In genomic region chr14:22887260-22887989, GRCh38 we compare ENCODE assay signal across 6 cellular contexts. TPM values are rescaled to one million over a fixed set of nuclear protein-coding genes. Genes with fewer than 3 reads are reported as not detected.
A peak's percentile ranks its signal among the peaks of the same experiment; 100 is the strongest.
DNase-seq lines count a peak whose midpoint lies in the region; ATAC-seq lines count a peak whose summit lies in the region.

No MANE protein-coding gene starts in this region.

- no peaks in the 10 kb centered on the region for H3K9me3 ChIP-seq in CD4-positive, alpha-beta memory T cell (ENCODE audit: control insufficient read depth in 1 of 2, low read length in 2 of 2)

- DNase-seq in CD4-positive, alpha-beta memory T cell = peak; percentile 61 to 84 (median 68)
- DNase-seq in NCI-H2029 (lab: John Stamatoyannopoulos, UW) = peak; percentile 100
- DNase-seq in kidney glomerular epithelial cell (lab: John Stamatoyannopoulos, UW) = peak; percentile 91
- DNase-seq in superior temporal gyrus (ENCODE audit: extremely low spot score) = no peak

- peaks cover 0 to 2% (median 0%) of the 10 kb centered on the region in 8 donors for H3K9me3 Mint-ChIP-seq in CD4-positive, alpha-beta memory T cell
- no peaks in the 10 kb centered on the region for H3K9me3 Mint-ChIP-seq in activated naive CD4-positive, alpha-beta T cell treated with anti-CD3 and anti-CD28 coated beads, Interleukin-2, amount 50 U/mL, for 24 hours

- peaks cover 6 to 8% of the 10 kb centered on the region in 2 donors for H3K36me3 Mint-ChIP-seq in CD4-positive, alpha-beta memory T cell
- no peaks in the 10 kb centered on the region for H3K36me3 Mint-ChIP-seq in activated naive CD4-positive, alpha-beta T cell treated with anti-CD3 and anti-CD28 coated beads, Interleukin-2, amount 50 U/mL, for 24 hours

- peak overlapping the region; percentile 24 to 30 for H3K4me3 ChIP-seq in CD4-positive, alpha-beta memory T cell (ENCODE audit: low read length in 2 of 2)

- intact Hi-C loops in CD4-positive, alpha-beta memory T cell (cut with micrococcal nuclease) = loop anchor here (1.0 to 2.0 kb wide), 5 partner anchors 13 to 58 kb away; partner anchors contain the start of genes LRP10, MRPL52, PRMT5 and RBM23

- H3K4me1 Mint-ChIP-seq in CD4-positive, alpha-beta memory T cell = peaks cover 34 to 77% (median 56%) of the 10 kb centered on the region in 4 donors
- H3K4me1 Mint-ChIP-seq in activated naive CD4-positive, alpha-beta T cell treated with anti-CD3 and anti-CD28 coated beads, Interleukin-2, amount 50 U/mL, for 24 hours = peaks cover 65% of the 10 kb centered on the region

- H3K27ac ChIP-seq in CD4-positive, alpha-beta memory T cell (ENCODE audit: low read depth, low read length) = peak overlapping the region; percentile 68

- peak; percentile 38 for ATAC-seq in GM21825 (IDR thresholded peaks at IDR 0.05; ENCODE audit: unreplicated experiment)

- peak overlapping the region; percentile 87 to 97 (median 94) for H3K4me3 Mint-ChIP-seq in CD4-positive, alpha-beta memory T cell
- H3K4me3 Mint-ChIP-seq in activated naive CD4-positive, alpha-beta T cell treated with anti-CD3 and anti-CD28 coated beads, Interleukin-2, amount 50 U/mL, for 24 hours = peak overlapping the region; percentile 92

- no peaks in the 10 kb centered on the region for H3K36me3 ChIP-seq in CD4-positive, alpha-beta memory T cell (ENCODE audit: insufficient read depth, low read length)

- peaks cover 54% of the 10 kb centered on the region for H3K4me1 ChIP-seq in CD4-positive, alpha-beta memory T cell (ENCODE audit: insufficient read depth, low read length)

- POLR2A ChIA-PET in CD4-positive, alpha-beta memory T cell (lab: Charles Lee; ENCODE audit: partially characterized antibody) = interaction anchor here (0.9 to 10.8 kb wide), 18 partner anchors 9 to 890 kb away, joined by 3 to 208 read pairs (median 8); partner anchors contain the start of genes DAD1, LRP10, MRPL52 and OXA1L

- CTCF ChIA-PET in CD4-positive, alpha-beta memory T cell (lab: Charles Lee; ENCODE audit: partially characterized antibody) = interaction anchor here (0.8 to 11.4 kb wide), 12 partner anchors 9 to 317 kb away, joined by 3 to 191 read pairs (median 10); partner anchors contain the start of genes LRP10 and MRPL52

- peak overlapping the region; percentile 93 to 99 (median 97) for H3K27ac Mint-ChIP-seq in CD4-positive, alpha-beta memory T cell
- H3K27ac Mint-ChIP-seq in activated naive CD4-positive, alpha-beta T cell treated with anti-CD3 and anti-CD28 coated beads, Interleukin-2, amount 50 U/mL, for 24 hours = peak overlapping the region; percentile 93

- no peaks in the 10 kb centered on the region for H3K27me3 Mint-ChIP-seq in CD4-positive, alpha-beta memory T cell
- H3K27me3 Mint-ChIP-seq in activated naive CD4-positive, alpha-beta T cell treated with anti-CD3 and anti-CD28 coated beads, Interleukin-2, amount 50 U/mL, for 24 hours = no peaks in the 10 kb centered on the region

- H3K27me3 ChIP-seq in CD4-positive, alpha-beta memory T cell (ENCODE audit: insufficient read depth, low read length) = no peaks in the 10 kb centered on the region

RNA-seq across cellular contexts. Expression of gene REM2, which starts 4.4 kb away (rescaled TPM):
- total RNA-seq in CD4-positive, alpha-beta memory T cell = 1 to 10 TPM; 4.4 to 4.6 TPM
- 1 to 10 TPM in 1 of 2 donors, under 1 TPM in 1; 0.55 to 1.5 TPM for polyA plus RNA-seq in CD4-positive, alpha-beta memory T cell

RNA-seq across cellular contexts. Expression of gene LRP10, which starts 15.9 kb away (rescaled TPM):
- 10 to 100 TPM; 93.1 to 98.1 TPM for total RNA-seq in CD4-positive, alpha-beta memory T cell
- 100 to 1,000 TPM in 1 of 2 donors, 10 to 100 TPM in 1; 92.0 to 118 TPM for polyA plus RNA-seq in CD4-positive, alpha-beta memory T cell

RNA-seq across cellular contexts. Expression of gene RBM23, which starts 31.5 kb away (rescaled TPM):
- total RNA-seq in CD4-positive, alpha-beta memory T cell = 100 to 1,000 TPM; 119 to 123 TPM
- 10 to 100 TPM; 57.1 to 58.3 TPM for polyA plus RNA-seq in CD4-positive, alpha-beta memory T cell

RNA-seq across cellular contexts. Expression of gene PRMT5, which starts 41.8 kb away (rescaled TPM):
- 10 to 100 TPM; 25.8 to 30.5 TPM for total RNA-seq in CD4-positive, alpha-beta memory T cell
- 10 to 100 TPM; 50.6 to 65.1 TPM for polyA plus RNA-seq in CD4-positive, alpha-beta memory T cell

RNA-seq across cellular contexts. Expression of gene MMP14, which starts 51.0 kb away (rescaled TPM):
- 1 to 10 TPM; 3.0 to 3.8 TPM for total RNA-seq in CD4-positive, alpha-beta memory T cell
- not detected for polyA plus RNA-seq in CD4-positive, alpha-beta memory T cell
